In genomic region chr13:30113983-30114491, GRCh38 we compare ENCODE assay signal across 8 cellular contexts.
DNase-seq lines count a peak whose midpoint lies in the region; ATAC-seq and TF ChIP-seq lines count a peak whose summit lies in the region.

No MANE protein-coding gene starts in this region.

- no peaks in the 10 kb centered on the region for H3K27me3 Mint-ChIP-seq in activated T-cell treated with anti-CD3 and anti-CD28 coated beads, Interleukin-2, amount 50 U/mL, for 24 hours

- H3K9me3 Mint-ChIP-seq in activated T-cell treated with anti-CD3 and anti-CD28 coated beads, Interleukin-2, amount 50 U/mL, for 24 hours = no peaks in the 10 kb centered on the region

- peak overlapping the region; percentile 79 for H3K4me3 Mint-ChIP-seq in activated T-cell treated with anti-CD3 and anti-CD28 coated beads, Interleukin-2, amount 50 U/mL, for 24 hours

- H3K27me3 ChIP-seq in adrenal gland (no peaks in the 10 kb centered on the region), right lobe of liver (no peaks in the 10 kb centered on the region), tibial artery (no peaks in the 10 kb centered on the region)

- peaks cover 27% of the 10 kb centered on the region for H3K4me1 Mint-ChIP-seq in activated T-cell treated with anti-CD3 and anti-CD28 coated beads, Interleukin-2, amount 50 U/mL, for 24 hours (ENCODE audit: low read depth)

- no peak overlapping the region for H3K27ac Mint-ChIP-seq in activated T-cell treated with anti-CD3 and anti-CD28 coated beads, Interleukin-2, amount 50 U/mL, for 24 hours

- WGBS in adrenal gland, 4 donors = 69 to 70% (median 70%) methylated on average over 12 to 14 of the region's 14 CpGs
- WGBS in right lobe of liver (ENCODE audit: insufficient coverage, low coverage, low lambda C conversion rate, missing lambda C conversion rate) = 55% methylated on average over 9 of the region's 14 CpGs

- intact Hi-C loops in adrenal gland (cut with DNase I) = loop anchor here (2.0 to 10.0 kb wide), 3 partner anchors 259 to 607 kb away; partner anchors contain the start of gene UBL3 (in 2 of the 2)
- intact Hi-C loops in right lobe of liver (cut with DNase I) = loop anchor here (10.0 kb wide), 4 partner anchors 269 to 609 kb away; no protein-coding TSS in a partner anchor
- intact Hi-C loops in tibial artery (cut with DNase I; ENCODE audit: low total_unique reads) = loop anchor here (2.0 to 10.0 kb wide), 4 partner anchors 189 to 597 kb away; partner anchors contain the start of gene UBL3

- H3K36me3 ChIP-seq in adrenal gland (replicated peaks in 1 of 2) = no peaks in the 10 kb centered on the region
- H3K36me3 ChIP-seq in right lobe of liver = no peaks in the 10 kb centered on the region
- H3K36me3 ChIP-seq in tibial artery = no peaks in the 10 kb centered on the region

- H3K9me3 ChIP-seq in adrenal gland (replicated peaks in 1 of 3) (no peaks in the 10 kb centered on the region), right lobe of liver (no peaks in the 10 kb centered on the region), tibial artery (no peaks in the 10 kb centered on the region)

- no peaks in the 10 kb centered on the region for H3K36me3 Mint-ChIP-seq in activated T-cell treated with anti-CD3 and anti-CD28 coated beads, Interleukin-2, amount 50 U/mL, for 24 hours (ENCODE audit: low read depth)

- H3K4me3 ChIP-seq in adrenal gland (peak overlapping the region in 2 of 4 donors; percentile 10 to 92), right lobe of liver (peak overlapping the region in 2 of 3 donors; percentile 55 to 67), tibial artery (peak overlapping the region; percentile 57 to 78), foreskin fibroblast (ENCODE audit: low read depth in 1 of 2, low read length in 2 of 2) (peak overlapping the region in 1 of 2 donors; percentile 37)

- no peak for TF ChIP-seq CTCF in adrenal gland (IDR thresholded peaks at IDR 0.05)
- no peak for TF ChIP-seq CTCF in right lobe of liver (IDR thresholded peaks at IDR 0.05)
- TF ChIP-seq CTCF in tibial artery (IDR thresholded peaks at IDR 0.05) = no peak
- TF ChIP-seq CTCF in foreskin fibroblast (IDR thresholded peaks at IDR 0.05; ENCODE audit: low read depth, low read length) = no peak

- DNase-seq in activated T-cell treated with anti-CD3 and anti-CD28 coated beads, Interleukin-2, amount 50 U/mL, for 24 hours = peak; percentile 41
- no peak for DNase-seq in activated T-cell treated with anti-CD3 and anti-CD28 coated beads for 4 hours
- DNase-seq in adrenal gland = peak in 2 of 7 donors; percentile 33 to 55
- no peak for DNase-seq in right lobe of liver
- no peak for DNase-seq in tibial artery
- DNase-seq in effector CD4-positive, alpha-beta T cell = no peak
- DNase-seq in foreskin fibroblast = no peak
- no peak for DNase-seq in globus pallidus (ENCODE audit: low spot score)

- H3K4me1 ChIP-seq in adrenal gland (replicated peaks in 1 of 2) = peaks cover 5 to 19% of the 10 kb centered on the region in 2 donors
- H3K4me1 ChIP-seq in right lobe of liver = peaks cover 0 to 23% (median 9%) of the 10 kb centered on the region in 4 donors
- H3K4me1 ChIP-seq in tibial artery = peaks cover 0 to 36% (median 23%) of the 10 kb centered on the region in 4 donors

- TF ChIP-seq POLR2A in adrenal gland (IDR thresholded peaks at IDR 0.05) (no peak), right lobe of liver (IDR thresholded peaks at IDR 0.05) (no peak)

- H3K27ac ChIP-seq in adrenal gland (peak overlapping the region in 3 of 5 donors; percentile 16 to 51 (median 23)), right lobe of liver (peak overlapping the region; percentile 76 to 89 (median 83)), tibial artery (peak overlapping the region; percentile 72 to 73)

- ATAC-seq in right lobe of liver = peak; percentile 3 to 6 (median 4)

Comparison
In these comparisons a context has a peak if more than half of its experiments do, and no peak if none do; other contexts are left out.
1. H3K27ac ChIP-seq: peak in every context shown above with its lines; median percentile 83 in right lobe of liver; 72 in tibial artery; 23 in adrenal gland.